ENCODE assay signal across 8 cellular contexts in genomic region chr12:133080619-133081407, GRCh38. TPM values are rescaled to one million over a fixed set of nuclear protein-coding genes. Genes with fewer than 3 reads are reported as not detected.
DNase-seq lines count a peak whose midpoint lies in the region; ATAC-seq and TF ChIP-seq lines count a peak whose summit lies in the region.

TSS of gene ZNF140 (plus strand) at chr12:133080923. CDS start at chr12:133081321, 398 bp downstream.

- H3K9ac ChIP-seq in neural cell (ENCODE audit: low read length) (peak within 1 kb of the TSS; percentile 99), stomach smooth muscle (ENCODE audit: low read length in 2 of 2) (peak within 1 kb of the TSS; percentile 97 to 98)

- peak; percentile 98 for DNase-seq in RKO (ENCODE audit: low spot score)
- DNase-seq in activated effector memory CD4-positive, alpha-beta T cell treated with anti-CD3 and anti-CD28 coated beads, Interleukin-2, amount 50 U/mL, for 16 hours: peak; percentile 98
- peak; percentile 99 for DNase-seq in fibroblast of villous mesenchyme (ENCODE audit: low read depth)

- H3K4me1 ChIP-seq in DOHH2 (ENCODE audit: control insufficient read depth, low read length) (peaks cover 13% of the 10 kb centered on the region), stomach smooth muscle (ENCODE audit: control insufficient read depth, insufficient read depth, low read length) (peaks cover 8% of the 10 kb centered on the region)

- H3K27ac ChIP-seq in DOHH2 (ENCODE audit: low read depth, low read length) (peak within 1 kb of the TSS; percentile 81), neural cell (ENCODE audit: low read length) (peak within 1 kb of the TSS; percentile 99), stomach smooth muscle (ENCODE audit: low read length) (peak within 1 kb of the TSS; percentile 99)

- H3K79me2 ChIP-seq in DOHH2 (ENCODE audit: control insufficient read depth, low read length) (peaks cover 6% of the 10 kb centered on the region; the same call in 1 of the 2 replicates), neural cell (replicated peaks; ENCODE audit: insufficient read depth, low read length) (peaks cover 21% of the 10 kb centered on the region)

- H3K4me3 ChIP-seq in DOHH2 (ENCODE audit: low read length) (peak within 1 kb of the TSS; percentile 81), fibroblast of villous mesenchyme (ENCODE audit: low read depth, low read length) (peak within 1 kb of the TSS; percentile 87), neural cell (ENCODE audit: low read length) (peak within 1 kb of the TSS; percentile 91), stomach smooth muscle (ENCODE audit: low read length in 2 of 2) (peak within 1 kb of the TSS; percentile 78 to 93)

- H3K36me3 ChIP-seq in DOHH2 (ENCODE audit: control insufficient read depth, low read length) (peaks cover 42% of the 10 kb centered on the region), neural cell (ENCODE audit: insufficient read depth, low read length) (peaks cover 36% of the 10 kb centered on the region), stomach smooth muscle (ENCODE audit: control insufficient read depth in 2 of 2, insufficient read depth in 2 of 2, low read length in 2 of 2) (peaks cover 35 to 39% of the 10 kb centered on the region in 2 donors)

- TF ChIP-seq CTCF in DOHH2 (IDR thresholded peaks at IDR 0.05; ENCODE audit: low read depth, low read length, poor library complexity, severe bottlenecking): peak; percentile 22
- TF ChIP-seq CTCF in fibroblast of villous mesenchyme (IDR thresholded peaks at IDR 0.05; ENCODE audit: insufficient read depth, low read depth, low read length): peak; percentile 26
- TF ChIP-seq CTCF in neural cell (IDR thresholded peaks at IDR 0.05; ENCODE audit: poor library complexity, severe bottlenecking): peak; percentile 36

- H4K20me1 ChIP-seq in DOHH2 (ENCODE audit: control insufficient read depth, insufficient read depth, low read depth, low read length): no peaks in the 10 kb centered on the region
- H4K20me1 ChIP-seq in neural cell (ENCODE audit: insufficient read depth): no peaks in the 10 kb centered on the region

- no peak for TF ChIP-seq EP300 in Ishikawa (IDR thresholded peaks at IDR 0.05; ENCODE audit: borderline replicate concordance)
- no peak for TF ChIP-seq EP300 in neural cell (conservative IDR thresholded peaks at IDR 0.05; ENCODE audit: poor library complexity, severe bottlenecking)

- TF ChIP-seq RAD21 in Ishikawa (IDR thresholded peaks at IDR 0.05; ENCODE audit: low read depth) (no peak), neural cell (conservative IDR thresholded peaks at IDR 0.05) (peak; percentile 27)

- no peaks in the 10 kb centered on the region for H3K27me3 ChIP-seq in DOHH2 (ENCODE audit: control insufficient read depth, low read length)
- no peaks in the 10 kb centered on the region for H3K27me3 ChIP-seq in neural cell (ENCODE audit: insufficient read depth, low read depth, low read length)
- H3K27me3 ChIP-seq in stomach smooth muscle (ENCODE audit: control insufficient read depth in 1 of 2, insufficient read depth in 2 of 2, low read length in 2 of 2): no peaks in the 10 kb centered on the region

- H3K9me2 ChIP-seq in DOHH2 (replicated peaks; ENCODE audit: control insufficient read depth, low read length) (no peaks in the 10 kb centered on the region), neural cell (ENCODE audit: insufficient read depth, low read length) (no peaks in the 10 kb centered on the region)

- H3K4me2 ChIP-seq in DOHH2 (ENCODE audit: low read length): peak within 1 kb of the TSS; percentile 71
- peak within 1 kb of the TSS; percentile 75 for H3K4me2 ChIP-seq in neural cell (ENCODE audit: low read length)

- H2AFZ ChIP-seq in neural cell (ENCODE audit: low read depth, low read length): peak within 1 kb of the TSS; percentile 96

- H3K9me3 ChIP-seq in DOHH2 (ENCODE audit: control insufficient read depth, insufficient read depth, low read length) (peaks cover 51% of the 10 kb centered on the region), neural cell (ENCODE audit: low read length) (peaks cover 30% of the 10 kb centered on the region), stomach smooth muscle (ENCODE audit: control insufficient read depth in 2 of 2, low read length in 2 of 2) (peaks cover 29 to 60% of the 10 kb centered on the region in 2 donors)

- ATAC-seq in GM21576 (IDR thresholded peaks at IDR 0.05; ENCODE audit: unreplicated experiment): peak; percentile 70

- peaks cover 3% of the 10 kb centered on the region; the same call in 1 of the 2 replicates for H3F3A ChIP-seq in DOHH2 (ENCODE audit: control insufficient read depth, insufficient read depth)
- no peaks in the 10 kb centered on the region for H3F3A ChIP-seq in neural cell (ENCODE audit: insufficient read depth, low read length, poor library complexity, severe bottlenecking)

TF ChIP-seq in Ishikawa, 13 proteins besides CTCF, POLR2A, EP300 and RAD21 (continues in another document):
- TF ChIP-seq CEBPB (IDR thresholded peaks at IDR 0.05): no peak
- TF ChIP-seq, protein P1, sequence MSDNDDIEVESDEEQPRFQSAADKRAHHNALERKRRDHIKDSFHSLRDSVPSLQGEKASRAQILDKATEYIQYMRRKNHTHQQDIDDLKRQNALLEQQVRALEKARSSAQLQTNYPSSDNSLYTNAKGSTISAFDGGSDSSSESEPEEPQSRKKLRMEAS (IDR thresholded peaks at IDR 0.05): peak; percentile 4; the same call in 1 of the 2 replicates
- no peak for TF ChIP-seq NFIC (IDR thresholded peaks at IDR 0.05)
- TF ChIP-seq, protein P2, sequence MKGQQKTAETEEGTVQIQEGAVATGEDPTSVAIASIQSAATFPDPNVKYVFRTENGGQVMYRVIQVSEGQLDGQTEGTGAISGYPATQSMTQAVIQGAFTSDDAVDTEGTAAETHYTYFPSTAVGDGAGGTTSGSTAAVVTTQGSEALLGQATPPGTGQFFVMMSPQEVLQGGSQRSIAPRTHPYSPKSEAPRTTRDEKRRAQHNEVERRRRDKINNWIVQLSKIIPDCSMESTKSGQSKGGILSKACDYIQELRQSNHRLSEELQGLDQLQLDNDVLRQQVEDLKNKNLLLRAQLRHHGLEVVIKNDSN (IDR thresholded peaks at IDR 0.05): no peak; the same call in 1 of the 2 replicates
- TF ChIP-seq YY1 (IDR thresholded peaks at IDR 0.05; ENCODE audit: low read depth): no peak
- peak; percentile 96 for TF ChIP-seq CREB1 (IDR thresholded peaks at IDR 0.05; ENCODE audit: low read depth)

TF ChIP-seq in neural cell, 6 proteins besides CTCF, POLR2A, EP300 and RAD21:
- TF ChIP-seq REST (IDR thresholded peaks at IDR 0.05; ENCODE audit: borderline replicate concordance) (peak; percentile 53), EZH2 (IDR thresholded peaks at IDR 0.05; ENCODE audit: borderline replicate concordance, insufficient read depth, low read length, poor library complexity, severe bottlenecking) (no peak), MXI1 (conservative IDR thresholded peaks at IDR 0.05; ENCODE audit: poor library complexity, severe bottlenecking) (peak; percentile 61), SMC3 (conservative IDR thresholded peaks at IDR 0.05; ENCODE audit: poor library complexity) (peak; percentile 48), POLR2AphosphoS5 (IDR thresholded peaks at IDR 0.05) (peak; percentile 93), TAF1 (IDR thresholded peaks at IDR 0.05; ENCODE audit: low read depth) (peak; percentile 82)

RNA-seq across cellular contexts. Expression of gene ZNF140, which starts in this region (rescaled TPM):
- 19.3 and 25.0 TPM in 2 replicates for total RNA-seq in fibroblast of villous mesenchyme
- 50.8 and 60.5 TPM in 2 replicates for polyA plus RNA-seq in neural cell
- polyA minus RNA-seq in neural cell: 86.4 and 88.6 TPM in 2 replicates

Comparison
In these comparisons a context has a peak if more than half of its experiments do, and no peak if none do; other contexts are left out.
1. Peak in every context shown above with its lines: DNase-seq, ATAC-seq, H3K4me3 ChIP-seq and H3K27ac ChIP-seq.